35 cellular contexts compared by ENCODE assay signal in the genomic region with DNA sequence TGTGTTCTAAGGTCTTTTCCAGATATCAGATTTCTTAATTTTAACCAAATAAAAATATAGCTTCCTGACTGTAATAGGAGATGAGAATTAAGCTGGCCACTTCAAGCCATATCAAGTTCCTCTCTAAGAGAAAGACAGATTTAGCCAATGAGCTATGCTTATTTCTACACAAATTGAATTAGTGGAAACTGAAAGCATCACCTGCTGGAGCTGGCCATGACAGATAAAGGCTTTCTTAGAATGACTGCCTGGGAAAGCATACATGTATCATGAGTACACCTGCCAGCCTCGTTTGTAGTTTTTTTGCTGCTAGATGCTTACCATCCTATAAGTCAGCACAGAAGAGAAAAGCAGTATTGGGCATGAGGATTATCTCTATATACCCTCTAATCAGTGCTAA. TPM values are rescaled to one million over a fixed set of nuclear protein-coding genes. Genes with fewer than 3 reads are reported as not detected.
A peak's percentile ranks its signal among the peaks of the same experiment; 100 is the strongest.
DNase-seq lines count a peak whose midpoint lies in the region; ATAC-seq and TF ChIP-seq lines count a peak whose summit lies in the region.
"Had no signal": no experiment of that assay in that cellular context is flagged by ENCODE, and none has a peak within 500 bp of the region (broad histone marks: within the 10 kb centered on the region; RNA-seq: fewer than 3 reads in every experiment).

No MANE protein-coding gene starts in this region.

- no peaks in the 10 kb centered on the region for H3K9me3 Mint-ChIP-seq in activated CD4-positive, alpha-beta T cell treated with anti-CD3 and anti-CD28 coated beads for 36 hours (ENCODE audit: low read depth)
- no peaks in the 10 kb centered on the region for H3K9me3 Mint-ChIP-seq in activated CD4-positive, alpha-beta T cell treated with anti-CD3 and anti-CD28 coated beads, Interleukin-2, amount 10 ng/mL, durations not matched to agents 7 days and 5 days
- H3K9me3 Mint-ChIP-seq in H9 = peaks cover 0 to 3% of the 10 kb centered on the region in 2 experiments; a peak in 2 of 5 replicates
- H3K9me3 Mint-ChIP-seq: activated naive CD4-positive, alpha-beta T cell treated with anti-CD3 and anti-CD28 coated beads, Interleukin-2, amount 50 U/mL, for 72 hours; neural progenitor cell; stimulated activated naive B cell treated with anti-CD40 and anti-IgM and Interleukin-4, amounts not matched to agents 10 μg/mL and 1 μg/mL and 100 μg/mL, for 72 hours had no signal

- no peak for TF ChIP-seq POLR2A in right lobe of liver (IDR thresholded peaks at IDR 0.05)

- H3K36me3 ChIP-seq in right lobe of liver = no peaks in the 10 kb centered on the region
- H3K36me3 ChIP-seq: brain microvascular endothelial cell, esophagus muscularis mucosa, heart left ventricle, neural progenitor cell, upper lobe of left lung had no signal

- no peak overlapping the region for H2BK20ac ChIP-seq in H9 (ENCODE audit: low read depth, low read length, poor library complexity, severe bottlenecking)

- no peak overlapping the region for H3K4me3 Mint-ChIP-seq in activated CD4-positive, alpha-beta T cell treated with anti-CD3 and anti-CD28 coated beads for 36 hours
- H3K4me3 Mint-ChIP-seq in activated CD4-positive, alpha-beta T cell treated with anti-CD3 and anti-CD28 coated beads, Interleukin-2, amount 10 ng/mL, durations not matched to agents 7 days and 5 days = no peak overlapping the region
- no peak overlapping the region for H3K4me3 Mint-ChIP-seq in H9
- H3K4me3 Mint-ChIP-seq: CD8-positive, alpha-beta memory T cell; neural progenitor cell; stimulated activated naive B cell treated with anti-CD40 and anti-IgM and Interleukin-4, amounts not matched to agents 10 μg/mL and 1 μg/mL and 100 μg/mL, for 72 hours had no signal

- H3K56ac ChIP-seq in H9 (ENCODE audit: insufficient read length, low read depth, low read length) = no peak overlapping the region

- peak; percentile 36 for ATAC-seq in activated CD4-positive, alpha-beta T cell treated with anti-CD3 and anti-CD28 coated beads for 36 hours
- ATAC-seq in HG03280 (IDR thresholded peaks at IDR 0.05; ENCODE audit: unreplicated experiment) = peak; percentile 85
- ATAC-seq in right lobe of liver = no peak
- ATAC-seq: heart left ventricle; stimulated activated naive B cell treated with anti-CD40 and anti-IgM and Interleukin-4, amounts not matched to agents 10 μg/mL and 1 μg/mL and 100 μg/mL, for 72 hours had no signal

- intact Hi-C loops in activated CD4-positive, alpha-beta T cell treated with anti-CD3 and anti-CD28 coated beads for 36 hours (cut with DNase I, micrococcal nuclease) = no loop called here
- intact Hi-C loops in right lobe of liver (cut with DNase I) = no loop called here

- H4K20me1 ChIP-seq in H9 (ENCODE audit: control insufficient read depth, insufficient read depth, insufficient read length) = no peaks in the 10 kb centered on the region

- H2AK5ac ChIP-seq in H9 (ENCODE audit: insufficient read length, low read length) = no peak overlapping the region

- no peak overlapping the region for H4K8ac ChIP-seq in H9 (replicated peaks; ENCODE audit: insufficient read length, low read depth, low read length)

- H3K4me1 ChIP-seq in H9 (ENCODE audit: insufficient read depth, low read length) = no peaks in the 10 kb centered on the region
- H3K4me1 ChIP-seq in right lobe of liver = no peaks in the 10 kb centered on the region
- H3K4me1 ChIP-seq: esophagus muscularis mucosa, heart left ventricle, parathyroid adenoma, upper lobe of left lung had no signal

- H3K36me3 Mint-ChIP-seq in activated CD4-positive, alpha-beta T cell treated with anti-CD3 and anti-CD28 coated beads for 36 hours (ENCODE audit: low read depth) = no peaks in the 10 kb centered on the region
- no peaks in the 10 kb centered on the region for H3K36me3 Mint-ChIP-seq in activated CD4-positive, alpha-beta T cell treated with anti-CD3 and anti-CD28 coated beads, Interleukin-2, amount 10 ng/mL, durations not matched to agents 7 days and 5 days (ENCODE audit: low read depth)
- no peaks in the 10 kb centered on the region for H3K36me3 Mint-ChIP-seq in H9 (ENCODE audit: insufficient read depth in 1 of 3, low read depth in 3 of 3)
- H3K36me3 Mint-ChIP-seq: activated naive CD4-positive, alpha-beta T cell treated with anti-CD3 and anti-CD28 coated beads, Interleukin-2, amount 50 U/mL, for 72 hours; CD8-positive, alpha-beta memory T cell; neural progenitor cell; stimulated activated naive B cell treated with anti-CD40 and anti-IgM and Interleukin-4, amounts not matched to agents 10 μg/mL and 1 μg/mL and 100 μg/mL, for 72 hours had no signal

- no peak overlapping the region for H2BK120ac ChIP-seq in H9 (ENCODE audit: low read depth, low read length, poor library complexity, severe bottlenecking)

- no peaks in the 10 kb centered on the region for H3K79me2 ChIP-seq in H9 (ENCODE audit: insufficient read depth, low read length)
- H3K79me2 ChIP-seq: parathyroid adenoma had no signal

- H3K27me3 Mint-ChIP-seq in activated CD4-positive, alpha-beta T cell treated with anti-CD3 and anti-CD28 coated beads for 36 hours = peaks cover 20% of the 10 kb centered on the region
- H3K27me3 Mint-ChIP-seq in activated CD4-positive, alpha-beta T cell treated with anti-CD3 and anti-CD28 coated beads, Interleukin-2, amount 10 ng/mL, durations not matched to agents 7 days and 5 days = peaks cover 19% of the 10 kb centered on the region
- H3K27me3 Mint-ChIP-seq in H9 (ENCODE audit: low read depth) = peaks cover 58% of the 10 kb centered on the region

- H3K4me3 ChIP-seq in right lobe of liver = no peak overlapping the region
- H3K4me3 ChIP-seq: esophagus muscularis mucosa, heart left ventricle, neural progenitor cell, skin epidermis, upper lobe of left lung had no signal

- no peak overlapping the region for H3T11ph ChIP-seq in H9 (ENCODE audit: low read length)

- no peak for DNase-seq in activated CD4-positive, alpha-beta T cell treated with anti-CD3 and anti-CD28 coated beads for 36 hours
- DNase-seq in activated CD4-positive, alpha-beta T cell treated with anti-CD3 and anti-CD28 coated beads, Interleukin-2, amount 10 ng/mL, durations not matched to agents 7 days and 5 days = no peak
- DNase-seq in NCI-H524 (lab: John Stamatoyannopoulos, UW) (peak; percentile 7 to 64), H9 (no peak), right lobe of liver (no peak)
- no peak for DNase-seq in stimulated activated CD4-positive, alpha-beta T cell treated with anti-CD3 and anti-CD28 coated beads, Interleukin-15, amount 100 ng/mL, for 24 hours
- DNase-seq: activated CD4-positive, alpha-beta T cell treated with anti-CD3 and anti-CD28 coated beads for 48 hours; activated CD8-positive, alpha-beta memory T cell treated with anti-CD3 and anti-CD28 coated beads for 24 hours; amygdala; brain microvascular endothelial cell; CD8-positive, alpha-beta memory T cell; foreskin fibroblast; heart left ventricle; Karpas-422; MV-4-11; NCI-H187; NCI-H446 treated with DMSO at 0.1 percent for 48 hours; retina; stimulated activated naive B cell treated with anti-CD40 and anti-IgM and Interleukin-4, amounts not matched to agents 10 μg/mL and 1 μg/mL and 100 μg/mL, for 72 hours; substantia nigra; T-helper 9 cell; upper lobe of left lung had no signal

- H2BK12ac ChIP-seq in H9 (ENCODE audit: insufficient read length, low read depth, low read length) = no peak overlapping the region

- no peak overlapping the region for H3K18ac ChIP-seq in H9 (ENCODE audit: insufficient read length, low read depth, low read length)

- H3K4me2 ChIP-seq in H9 (ENCODE audit: insufficient read depth, insufficient read length, low read length) = no peak overlapping the region
- H3K4me2 ChIP-seq: neural progenitor cell had no signal

- CTCF ChIA-PET in activated CD4-positive, alpha-beta T cell treated with anti-CD3 and anti-CD28 coated beads for 36 hours (lab: Charles Lee) = interaction anchor here (0.7 kb wide), 1 partner anchor 146 kb away, joined by 3 read pairs; no protein-coding TSS in a partner anchor
- CTCF ChIA-PET in activated CD4-positive, alpha-beta T cell treated with anti-CD3 and anti-CD28 coated beads, Interleukin-2, amount 10 ng/mL, durations not matched to agents 7 days and 5 days (lab: Charles Lee) = no interaction called here

- no peak overlapping the region for H2BK5ac ChIP-seq in H9 (ENCODE audit: insufficient read length, low read length)

- H2AFZ ChIP-seq in H9 (ENCODE audit: low read length) = no peak overlapping the region
- H2AFZ ChIP-seq: neural progenitor cell, parathyroid adenoma had no signal

- no peak overlapping the region for H3K14ac ChIP-seq in H9 (ENCODE audit: insufficient read depth, low read length)

- no peaks in the 10 kb centered on the region for H3K23me2 ChIP-seq in H9 (ENCODE audit: insufficient read length, low read depth, low read length, poor library complexity, severe bottlenecking)

- H4K5ac ChIP-seq in H9 (ENCODE audit: insufficient read length, low read depth, low read length) = no peak overlapping the region

- no peak overlapping the region for H3K23ac ChIP-seq in H9 (ENCODE audit: insufficient read length, low read depth, low read length)

- H3K4me1 Mint-ChIP-seq in activated CD4-positive, alpha-beta T cell treated with anti-CD3 and anti-CD28 coated beads for 36 hours = no peaks in the 10 kb centered on the region
- no peaks in the 10 kb centered on the region for H3K4me1 Mint-ChIP-seq in activated CD4-positive, alpha-beta T cell treated with anti-CD3 and anti-CD28 coated beads, Interleukin-2, amount 10 ng/mL, durations not matched to agents 7 days and 5 days
- H3K4me1 Mint-ChIP-seq in H9 = peaks cover 9 to 10% of the 10 kb centered on the region in 2 experiments
- H3K4me1 Mint-ChIP-seq: CD8-positive, alpha-beta memory T cell; stimulated activated naive B cell treated with anti-CD40 and anti-IgM and Interleukin-4, amounts not matched to agents 10 μg/mL and 1 μg/mL and 100 μg/mL, for 72 hours had no signal

- H3K9me3 ChIP-seq in H9 (ENCODE audit: control insufficient read depth, low read depth, low read length) = no peaks in the 10 kb centered on the region
- H3K9me3 ChIP-seq in right lobe of liver = no peaks in the 10 kb centered on the region
- H3K9me3 ChIP-seq: esophagus muscularis mucosa, heart left ventricle, upper lobe of left lung had no signal

- H3K27ac ChIP-seq in H9 (ENCODE audit: insufficient read length, low read depth, low read length) = no peak overlapping the region
- no peak overlapping the region for H3K27ac ChIP-seq in right lobe of liver
- H3K27ac ChIP-seq: brain microvascular endothelial cell, esophagus muscularis mucosa, heart left ventricle, neural progenitor cell, parathyroid adenoma, skin epidermis, upper lobe of left lung, VCaP had no signal

- H3K27me3 ChIP-seq in H9 (ENCODE audit: insufficient read depth, low read length) = peaks cover 37% of the 10 kb centered on the region
- no peaks in the 10 kb centered on the region for H3K27me3 ChIP-seq in right lobe of liver
- H3K27me3 ChIP-seq: neural progenitor cell, upper lobe of left lung had no signal

- H3K27ac Mint-ChIP-seq in activated CD4-positive, alpha-beta T cell treated with anti-CD3 and anti-CD28 coated beads for 36 hours = no peak overlapping the region
- no peak overlapping the region for H3K27ac Mint-ChIP-seq in activated CD4-positive, alpha-beta T cell treated with anti-CD3 and anti-CD28 coated beads, Interleukin-2, amount 10 ng/mL, durations not matched to agents 7 days and 5 days
- no peak overlapping the region for H3K27ac Mint-ChIP-seq in H9
- H3K27ac Mint-ChIP-seq: activated naive CD4-positive, alpha-beta T cell treated with anti-CD3 and anti-CD28 coated beads, Interleukin-2, amount 50 U/mL, for 72 hours; CD8-positive, alpha-beta memory T cell; neural progenitor cell; stimulated activated naive B cell treated with anti-CD40 and anti-IgM and Interleukin-4, amounts not matched to agents 10 μg/mL and 1 μg/mL and 100 μg/mL, for 72 hours had no signal

- WGBS in H9 (ENCODE audit: extremely low coverage, insufficient read length, low lambda C conversion rate) = no CpG with 5 or more reads among the region's 1 CpG
- WGBS in right lobe of liver (ENCODE audit: insufficient coverage, low coverage, low lambda C conversion rate, missing lambda C conversion rate) = 9% methylated on average over 1 of the region's 1 CpG

- TF ChIP-seq CTCF in H9 (conservative IDR thresholded peaks at IDR 0.05) (no peak), right lobe of liver (IDR thresholded peaks at IDR 0.05) (no peak)

- H2BK15ac ChIP-seq in H9 (ENCODE audit: low read depth, low read length) = no peak overlapping the region

- H4K91ac ChIP-seq in H9 (ENCODE audit: insufficient read length, low read depth, low read length) = no peak overlapping the region

- POLR2A ChIA-PET in activated CD4-positive, alpha-beta T cell treated with anti-CD3 and anti-CD28 coated beads for 36 hours (lab: Charles Lee) = no interaction called here
- POLR2A ChIA-PET in activated CD4-positive, alpha-beta T cell treated with anti-CD3 and anti-CD28 coated beads, Interleukin-2, amount 10 ng/mL, durations not matched to agents 7 days and 5 days (lab: Charles Lee) = no interaction called here

- no peak overlapping the region for H3K4ac ChIP-seq in H9 (ENCODE audit: low read depth, low read length)

- no peak overlapping the region for H3K9ac ChIP-seq in H9 (ENCODE audit: extremely low read depth, insufficient read length, low read length)
- H3K9ac ChIP-seq: neural progenitor cell, parathyroid adenoma had no signal

- H3K79me1 ChIP-seq in H9 (ENCODE audit: insufficient read depth, low read depth, low read length, poor library complexity, severe bottlenecking) = no peaks in the 10 kb centered on the region

RNA-seq across cellular contexts. Expression of gene DBX1, which starts 53.5 kb away (rescaled TPM):
- total RNA-seq in activated CD4-positive, alpha-beta T cell treated with anti-CD3 and anti-CD28 coated beads for 36 hours = not detected
- total RNA-seq in activated CD4-positive, alpha-beta T cell treated with anti-CD3 and anti-CD28 coated beads, Interleukin-2, amount 10 ng/mL, durations not matched to agents 7 days and 5 days = not detected
- total RNA-seq in H9 (2021) (0.15 TPM in 1 of 2 replicates, not detected in the other), right lobe of liver (not detected)
- total RNA-seq: activated naive CD4-positive, alpha-beta T cell treated with anti-CD3 and anti-CD28 coated beads, Interleukin-2, amount 50 U/mL, for 72 hours; CD8-positive, alpha-beta memory T cell; cerebellum; dermis microvascular lymphatic vessel endothelial cell; esophagus muscularis mucosa; H4; heart left ventricle; liver; mesenteric fat pad; myocyte; upper lobe of left lung had no signal

Comparison
In these comparisons a context has a peak if more than half of its experiments do, and no peak if none do; other contexts are left out.
1. ATAC-seq: peak in activated CD4-positive, alpha-beta T cell treated with anti-CD3 and anti-CD28 coated beads for 36 hours (single experiment) and HG03280 (single experiment); none in right lobe of liver (0 of 4).
2. DNase-seq: peak in NCI-H524 (2 of 2); none in activated CD4-positive, alpha-beta T cell treated with anti-CD3 and anti-CD28 coated beads for 36 hours (single experiment), activated CD4-positive, alpha-beta T cell treated with anti-CD3 and anti-CD28 coated beads, Interleukin-2, amount 10 ng/mL, durations not matched to agents 7 days and 5 days (single experiment), stimulated activated CD4-positive, alpha-beta T cell treated with anti-CD3 and anti-CD28 coated beads, Interleukin-15, amount 100 ng/mL, for 24 hours (single experiment), H9 (single experiment) and right lobe of liver (0 of 3).